In the genomic region with DNA sequence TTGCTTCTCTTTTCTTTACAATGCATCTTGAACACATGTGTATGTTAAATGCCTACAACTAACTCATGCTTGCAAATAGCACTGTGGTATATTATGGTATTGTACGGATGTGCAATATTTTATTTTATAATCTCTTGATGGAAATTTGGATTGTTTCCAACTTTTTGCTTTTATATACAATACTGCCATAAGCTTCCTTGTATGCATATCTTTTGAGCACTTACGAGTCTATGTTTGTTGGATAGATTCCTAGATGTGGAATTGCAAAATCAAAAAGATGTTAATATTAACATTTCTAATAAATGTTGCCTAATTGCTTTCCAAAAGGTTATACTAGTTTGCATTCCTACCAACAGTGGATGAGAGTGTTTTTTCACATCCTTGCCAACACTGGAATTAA, we compare ENCODE assay signal across 28 cellular contexts.
"Had no signal": no experiment of that assay in that cellular context is flagged by ENCODE, and none has a peak within 500 bp of the region (broad histone marks: within the 10 kb centered on the region; RNA-seq: fewer than 3 reads in every experiment).

No MANE protein-coding gene starts in this region.

- DNase-seq: colonic mucosa; effector CD8-positive, alpha-beta T cell; endodermal cell; foreskin melanocyte; glutamatergic neuron; heart right ventricle; hypothalamus; kidney; natural killer cell; occipital lobe; ovary; posterior cingulate gyrus; retina; right lobe of liver; stimulated activated CD4-positive, alpha-beta T cell treated with anti-CD3 and anti-CD28 coated beads, Interleukin-12 subunit alpha, Interleukin-12 subunit beta, amount 100 ng/mL, for 4 hours; stimulated activated CD4-positive, alpha-beta T cell treated with anti-CD3 and anti-CD28 coated beads, Interleukin-1b, Interleukin-23, amount 100 ng/mL, for 48 hours; stimulated activated CD4-positive, alpha-beta T cell treated with anti-CD3 and anti-CD28 coated beads, Interleukin-4, amount 100 ng/mL, for 1 hour; stimulated activated CD8-positive, alpha-beta memory T cell treated with anti-CD3 and anti-CD28 coated beads, Interleukin-4, amount 100 ng/mL, for 48 hours; stimulated activated naive CD4-positive, alpha-beta T cell; stomach; testis; tibial artery; upper lobe of left lung had no signal

- H3K27me3 ChIP-seq: colonic mucosa, ovary, right lobe of liver, testis had no signal

- H3K36me3 ChIP-seq: colonic mucosa, heart right ventricle, ovary, right lobe of liver, stomach, tibial artery, upper lobe of left lung had no signal

- H3K4me2 ChIP-seq: smooth muscle cell had no signal

- ATAC-seq: esophagus mucosa, heart right ventricle, left lobe of liver, natural killer cell, right lobe of liver had no signal

- H3K4me3 ChIP-seq: colonic mucosa, heart right ventricle, lung, ovary, right lobe of liver, smooth muscle cell, stomach, testis, tibial artery, upper lobe of left lung had no signal

- H3K27ac ChIP-seq: epithelial cell of prostate, heart right ventricle, ovary, right lobe of liver, testis, tibial artery, upper lobe of left lung had no signal

- H3K4me1 ChIP-seq: testis had no signal

- H3K9me3 ChIP-seq: colonic mucosa, heart right ventricle, ovary, right lobe of liver, stomach, testis, tibial artery, upper lobe of left lung had no signal
